21 cellular contexts compared by ENCODE assay signal in the genomic region with DNA sequence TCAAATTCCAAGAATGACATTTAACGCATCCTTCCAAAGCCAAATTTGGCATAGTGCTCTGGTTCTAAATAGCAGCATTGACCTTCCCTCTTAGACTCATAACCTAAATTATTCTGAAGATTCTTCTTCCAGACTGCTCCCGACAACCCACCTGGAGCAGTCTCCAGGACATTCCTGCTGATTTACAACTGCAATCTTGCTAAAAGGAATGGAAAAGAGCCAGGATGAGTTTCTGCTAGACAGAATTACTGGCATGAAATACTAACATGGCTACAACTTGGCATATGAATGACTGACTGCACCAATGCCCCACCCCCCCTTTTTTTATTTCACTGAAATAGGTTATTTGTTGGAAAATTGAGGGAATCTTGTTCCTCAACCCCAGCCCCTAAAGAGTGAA. TPM values are rescaled to one million over a fixed set of nuclear protein-coding genes. Genes with fewer than 3 reads are reported as not detected.
"Had no signal": no experiment of that assay in that cellular context is flagged by ENCODE, and none has a peak within 500 bp of the region (broad histone marks: within the 10 kb centered on the region; RNA-seq: fewer than 3 reads in every experiment).

No MANE protein-coding gene starts in this region.

- H3K9me3 Mint-ChIP-seq: activated CD4-positive, alpha-beta memory T cell treated with anti-CD3 and anti-CD28 coated beads for 36 hours; activated T-helper 1 cell treated with anti-CD3 and anti-CD28 coated beads, Interleukin-12 subunit alpha, Interleukin-12 subunit beta, Interleukin-2, Interleukin-4 antibody, amounts not matched to agents 30 ng/mL and 10 ng/mL and 1 ng/mL, durations not matched to agents 14 hours and 24 hours and 36 hours; naive B cell; WTC11 had no signal

- H3K4me1 Mint-ChIP-seq: activated CD4-positive, alpha-beta T cell treated with anti-CD3 and anti-CD28 coated beads for 36 hours had no signal

- H3K27me3 Mint-ChIP-seq: activated CD4-positive, alpha-beta memory T cell treated with anti-CD3 and anti-CD28 coated beads for 36 hours; activated CD4-positive, alpha-beta T cell treated with anti-CD3 and anti-CD28 coated beads for 36 hours; activated naive CD8-positive, alpha-beta T cell had no signal

- H2AFZ ChIP-seq: neural progenitor cell, parathyroid adenoma had no signal

- H3K4me3 ChIP-seq: heart left ventricle, lung, neural progenitor cell, sigmoid colon had no signal

- DNase-seq: activated CD4-positive, alpha-beta memory T cell treated with anti-CD3 and anti-CD28 coated beads for 36 hours; activated CD4-positive, alpha-beta T cell treated with anti-CD3 and anti-CD28 coated beads for 36 hours; activated T-cell treated with anti-CD3 and anti-CD28 coated beads for 4 hours; cortex of kidney; heart left ventricle; kidney; naive B cell; sigmoid colon; stimulated activated naive CD4-positive, alpha-beta T cell had no signal

- H3K36me3 ChIP-seq: heart left ventricle, neural progenitor cell, sigmoid colon had no signal

- FAIRE-seq: endometrium, frontal cortex, kidney, TTC549 had no signal

- H3K27ac Mint-ChIP-seq: activated CD4-positive, alpha-beta memory T cell treated with anti-CD3 and anti-CD28 coated beads for 36 hours; activated CD4-positive, alpha-beta T cell treated with anti-CD3 and anti-CD28 coated beads for 36 hours; activated naive CD8-positive, alpha-beta T cell; activated T-helper 1 cell treated with anti-CD3 and anti-CD28 coated beads, Interleukin-12 subunit alpha, Interleukin-12 subunit beta, Interleukin-2, Interleukin-4 antibody, amounts not matched to agents 30 ng/mL and 10 ng/mL and 1 ng/mL, durations not matched to agents 14 hours and 24 hours and 36 hours; naive B cell; neural progenitor cell; WTC11 had no signal

- ATAC-seq: activated CD4-positive, alpha-beta T cell treated with anti-CD3 and anti-CD28 coated beads for 36 hours; heart left ventricle; left lobe of liver; WTC11 had no signal

- H3K4me3 Mint-ChIP-seq: activated CD4-positive, alpha-beta memory T cell treated with anti-CD3 and anti-CD28 coated beads for 36 hours; activated CD4-positive, alpha-beta T cell treated with anti-CD3 and anti-CD28 coated beads for 36 hours; activated naive CD8-positive, alpha-beta T cell; activated T-helper 1 cell treated with anti-CD3 and anti-CD28 coated beads, Interleukin-12 subunit alpha, Interleukin-12 subunit beta, Interleukin-2, Interleukin-4 antibody, amounts not matched to agents 30 ng/mL and 10 ng/mL and 1 ng/mL, durations not matched to agents 14 hours and 24 hours and 36 hours; naive B cell; neural progenitor cell; WTC11 had no signal

- H3K36me3 Mint-ChIP-seq: activated CD4-positive, alpha-beta memory T cell treated with anti-CD3 and anti-CD28 coated beads for 36 hours; activated naive CD8-positive, alpha-beta T cell; naive B cell; neural progenitor cell; WTC11 had no signal

- H3K27me3 ChIP-seq: heart left ventricle, neural progenitor cell, sigmoid colon had no signal

- H3K9me3 ChIP-seq: heart left ventricle, sigmoid colon had no signal

- H3K4me1 ChIP-seq: neural progenitor cell had no signal

- H3K27ac ChIP-seq: heart left ventricle, neural progenitor cell, parathyroid adenoma, sigmoid colon had no signal

RNA-seq across cellular contexts. Expression of gene ITGB6, which starts 47.2 kb away (rescaled TPM):
- total RNA-seq: activated CD4-positive, alpha-beta memory T cell treated with anti-CD3 and anti-CD28 coated beads for 36 hours; activated CD4-positive, alpha-beta T cell treated with anti-CD3 and anti-CD28 coated beads for 36 hours; activated T-helper 1 cell treated with anti-CD3 and anti-CD28 coated beads, Interleukin-12 subunit alpha, Interleukin-12 subunit beta, Interleukin-2, Interleukin-4 antibody, amounts not matched to agents 30 ng/mL and 10 ng/mL and 1 ng/mL, durations not matched to agents 14 hours and 24 hours and 36 hours; mononuclear cell; sigmoid colon; T-helper 2 cell treated with Interferon-gamma antibody and Interleukin-4, amounts not matched to agents 100 ng/mL and 5 ng/mL, for 36 hours; WTC11 had no signal
